In the genomic region with DNA sequence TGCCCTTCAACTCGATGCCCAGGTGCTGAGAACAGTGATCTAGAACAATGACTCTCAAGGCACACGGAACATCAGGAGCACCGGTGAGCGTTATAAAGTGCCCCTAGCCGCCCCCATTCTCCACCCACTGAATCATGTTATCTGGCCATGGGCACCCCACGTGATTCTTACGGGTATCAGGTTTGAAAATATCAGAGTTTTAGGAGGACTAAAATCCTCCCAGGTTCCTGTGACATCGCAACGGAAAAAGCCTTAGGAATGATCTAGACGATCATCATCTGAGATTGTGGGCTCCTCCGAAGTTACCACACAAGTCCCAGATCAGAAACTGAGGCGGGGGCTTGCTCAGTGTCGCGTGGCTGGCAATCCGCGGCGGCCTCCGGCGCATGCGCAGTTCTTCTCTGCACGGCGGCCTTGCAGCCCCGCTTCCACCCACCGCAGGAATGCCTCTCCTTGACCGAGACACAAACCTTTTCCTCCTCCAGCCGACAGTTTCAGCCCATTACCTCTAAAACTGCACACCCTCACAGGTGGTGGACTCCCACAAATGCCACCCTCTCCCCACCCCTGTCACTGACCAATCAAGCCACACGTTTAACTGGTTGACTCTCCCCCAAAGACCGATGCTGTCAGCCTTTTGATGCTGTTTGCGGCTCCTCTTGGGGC, we compare ENCODE assay signal across 8 cellular contexts. TPM values are rescaled to one million over a fixed set of nuclear protein-coding genes. Genes with fewer than 3 reads are reported as not detected.
DNase-seq lines count a peak whose midpoint lies in the region; ATAC-seq, FAIRE-seq and TF ChIP-seq lines count a peak whose summit lies in the region.

No MANE protein-coding gene starts in this region.

- peak; percentile 27 for DNase-seq in NCI-H1105 (lab: John Stamatoyannopoulos, UW)
- DNase-seq in activated T-helper 1 cell treated with anti-CD3 and anti-CD28 coated beads, Interleukin-12 subunit alpha, Interleukin-12 subunit beta, Interleukin-2, Interleukin-4 antibody, amounts not matched to agents 30 ng/mL and 10 ng/mL and 1 ng/mL, durations not matched to agents 14 hours and 24 hours and 36 hours (ENCODE audit: low spot score), result peak; percentile 31
- DNase-seq in heart left ventricle, result peak; percentile 45 to 82 (median 62)
- DNase-seq in small intestine, result peak; percentile 56
- no peak for DNase-seq in SKM-1 treated with dmso at 0.1 percent for 144 hours (lab: John Stamatoyannopoulos, UW; ENCODE audit: unreplicated experiment)

- no peaks in the 10 kb centered on the region for H3K36me3 Mint-ChIP-seq in activated T-helper 1 cell treated with anti-CD3 and anti-CD28 coated beads, Interleukin-12 subunit alpha, Interleukin-12 subunit beta, Interleukin-2, Interleukin-4 antibody, amounts not matched to agents 30 ng/mL and 10 ng/mL and 1 ng/mL, durations not matched to agents 14 hours and 24 hours and 36 hours (ENCODE audit: low read depth)

- intact Hi-C loops in activated T-helper 1 cell treated with anti-CD3 and anti-CD28 coated beads, Interleukin-12 subunit alpha, Interleukin-12 subunit beta, Interleukin-2, Interleukin-4 antibody, amounts not matched to agents 30 ng/mL and 10 ng/mL and 1 ng/mL, durations not matched to agents 14 hours and 24 hours and 36 hours (cut with micrococcal nuclease), result no loop called here
- intact Hi-C loops in heart left ventricle (cut with DNase I), result no loop called here

- peaks cover 12% of the 10 kb centered on the region for H3K4me1 Mint-ChIP-seq in activated T-helper 1 cell treated with anti-CD3 and anti-CD28 coated beads, Interleukin-12 subunit alpha, Interleukin-12 subunit beta, Interleukin-2, Interleukin-4 antibody, amounts not matched to agents 30 ng/mL and 10 ng/mL and 1 ng/mL, durations not matched to agents 14 hours and 24 hours and 36 hours (ENCODE audit: low read depth)

- TF ChIP-seq POLR2A in heart left ventricle (IDR thresholded peaks at IDR 0.05), result peak in 1 of 2 donors; percentile 13

- peak overlapping the region in 3 of 12 donors; percentile 14 to 49 (median 17) for H3K27ac ChIP-seq in heart left ventricle
- peak overlapping the region in 1 of 2 donors; percentile 61 for H3K27ac ChIP-seq in small intestine (ENCODE audit: low read depth in 1 of 2, low read length in 1 of 2)

- peaks cover 6% of the 10 kb centered on the region for H3K27me3 Mint-ChIP-seq in activated T-helper 1 cell treated with anti-CD3 and anti-CD28 coated beads, Interleukin-12 subunit alpha, Interleukin-12 subunit beta, Interleukin-2, Interleukin-4 antibody, amounts not matched to agents 30 ng/mL and 10 ng/mL and 1 ng/mL, durations not matched to agents 14 hours and 24 hours and 36 hours (ENCODE audit: insufficient read depth)

- no peak for TF ChIP-seq CTCF in heart left ventricle (IDR thresholded peaks at IDR 0.05)

- ATAC-seq in heart left ventricle (peak; percentile 59 to 80 (median 75)), GM19452 (IDR thresholded peaks at IDR 0.05; ENCODE audit: unreplicated experiment) (no peak), GM18909 (IDR thresholded peaks at IDR 0.05; ENCODE audit: poor library complexity, unreplicated experiment) (no peak), HG02970 (IDR thresholded peaks at IDR 0.05; ENCODE audit: low FRiP score, unreplicated experiment) (no peak)

- no peaks in the 10 kb centered on the region for H3K36me3 ChIP-seq in heart left ventricle
- H3K36me3 ChIP-seq in small intestine (ENCODE audit: control insufficient read depth in 2 of 2, insufficient read depth in 2 of 2, low read length in 2 of 2), result no peaks in the 10 kb centered on the region

- H3K9me3 ChIP-seq in heart left ventricle, result no peaks in the 10 kb centered on the region
- H3K9me3 ChIP-seq in small intestine (ENCODE audit: control insufficient read depth, low read depth), result no peaks in the 10 kb centered on the region

- H3K4me3 Mint-ChIP-seq in activated T-helper 1 cell treated with anti-CD3 and anti-CD28 coated beads, Interleukin-12 subunit alpha, Interleukin-12 subunit beta, Interleukin-2, Interleukin-4 antibody, amounts not matched to agents 30 ng/mL and 10 ng/mL and 1 ng/mL, durations not matched to agents 14 hours and 24 hours and 36 hours, result no peak overlapping the region

- H3K9me3 Mint-ChIP-seq in activated T-helper 1 cell treated with anti-CD3 and anti-CD28 coated beads, Interleukin-12 subunit alpha, Interleukin-12 subunit beta, Interleukin-2, Interleukin-4 antibody, amounts not matched to agents 30 ng/mL and 10 ng/mL and 1 ng/mL, durations not matched to agents 14 hours and 24 hours and 36 hours, result no peaks in the 10 kb centered on the region

- peaks cover 0 to 13% (median 4%) of the 10 kb centered on the region in 12 donors for H3K4me1 ChIP-seq in heart left ventricle
- H3K4me1 ChIP-seq in small intestine (ENCODE audit: control insufficient read depth in 2 of 2, insufficient read depth in 1 of 2, low read depth in 1 of 2, low read length in 1 of 2), result peaks cover 4 to 5% of the 10 kb centered on the region in 2 donors

- FAIRE-seq in small intestine (lab: Jason Lieb, UNC), result no peak

- WGBS in heart left ventricle, 4 donors, result 16 to 43% (median 20%) methylated on average over 28 to 29 of the region's 29 CpGs
- 10 to 34% (median 22%) methylated on average over 29 of the region's 29 CpGs for WGBS in small intestine, 3 donors

- no peaks in the 10 kb centered on the region for H3K27me3 ChIP-seq in heart left ventricle
- no peaks in the 10 kb centered on the region for H3K27me3 ChIP-seq in small intestine (ENCODE audit: control insufficient read depth in 2 of 2, insufficient read depth in 2 of 2, low read length in 2 of 2)

- H3K4me3 ChIP-seq in heart left ventricle, result peak overlapping the region in 11 of 12 donors; percentile 6 to 47 (median 35)
- peak overlapping the region in 1 of 2 donors; percentile 8 for H3K4me3 ChIP-seq in small intestine (ENCODE audit: low read depth in 1 of 2, low read length in 2 of 2)

- H3K27ac Mint-ChIP-seq in activated T-helper 1 cell treated with anti-CD3 and anti-CD28 coated beads, Interleukin-12 subunit alpha, Interleukin-12 subunit beta, Interleukin-2, Interleukin-4 antibody, amounts not matched to agents 30 ng/mL and 10 ng/mL and 1 ng/mL, durations not matched to agents 14 hours and 24 hours and 36 hours, result no peak overlapping the region

RNA-seq across cellular contexts. Expression of a gene that starts 5.8 kb away (rescaled TPM):
- 55.4 and 55.9 TPM in 2 replicates for total RNA-seq in activated T-helper 1 cell treated with anti-CD3 and anti-CD28 coated beads, Interleukin-12 subunit alpha, Interleukin-12 subunit beta, Interleukin-2, Interleukin-4 antibody, amounts not matched to agents 30 ng/mL and 10 ng/mL and 1 ng/mL, durations not matched to agents 14 hours and 24 hours and 36 hours
- 100 to 1,000 TPM; 163 to 503 (median 305) TPM for total RNA-seq in heart left ventricle
- 100 to 1,000 TPM; 177 to 901 TPM for polyA plus RNA-seq in heart left ventricle
- 100 to 1,000 TPM; 118 to 156 (median 137) TPM for polyA plus RNA-seq in small intestine

Comparison
In these comparisons a context has a peak if more than half of its experiments do, and no peak if none do; other contexts are left out.
1. ATAC-seq: peak in heart left ventricle (4 of 4); none in GM19452 (single experiment), GM18909 (single experiment) and HG02970 (single experiment).